23 cellular contexts compared by ENCODE assay signal in genomic region chr22:50535113-50535512, GRCh38. TPM values are rescaled to one million over a fixed set of nuclear protein-coding genes. Genes with fewer than 3 reads are reported as not detected.
A peak's percentile ranks its signal among the peaks of the same experiment; 100 is the strongest.
DNase-seq lines count a peak whose midpoint lies in the region; ATAC-seq and TF ChIP-seq lines count a peak whose summit lies in the region.
"Had no signal": no experiment of that assay in that cellular context is flagged by ENCODE, and none has a peak within 500 bp of the region (broad histone marks: within the 10 kb centered on the region; RNA-seq: fewer than 3 reads in every experiment).

No MANE protein-coding gene starts in this region.

- H2AFZ ChIP-seq in OCI-LY1 (ENCODE audit: low read length): no peak overlapping the region

- peaks cover 2% of the 10 kb centered on the region for H3K9me3 Mint-ChIP-seq in memory B cell
- H3K9me3 Mint-ChIP-seq: CD8-positive, alpha-beta memory T cell; nephron progenitor cell had no signal

- H3K4me3 Mint-ChIP-seq in memory B cell: peak overlapping the region; percentile 41

- peaks cover 34 to 45% (median 42%) of the 10 kb centered on the region in 11 experiments for H3K27me3 ChIP-seq in BLaER1 treated with 17β-estradiol and CSF1 and Interleukin-3, amounts not matched to agents 10 nM and 100 nM
- H3K27me3 ChIP-seq in DOHH2 (ENCODE audit: control insufficient read depth, low read length): no peaks in the 10 kb centered on the region
- no peaks in the 10 kb centered on the region for H3K27me3 ChIP-seq in OCI-LY1 (ENCODE audit: insufficient read depth, low read length)
- no peaks in the 10 kb centered on the region for H3K27me3 ChIP-seq in prostate gland (replicated peaks; ENCODE audit: insufficient read depth)

- no peak overlapping the region for H3K9ac ChIP-seq in BLaER1 treated with 17β-estradiol and CSF1 and Interleukin-3, amounts not matched to agents 10 nM and 100 nM
- no peak overlapping the region for H3K9ac ChIP-seq in OCI-LY1 (ENCODE audit: low read length)

- H3K79me2 ChIP-seq in DOHH2 (ENCODE audit: control insufficient read depth, low read length) (peaks cover 17% of the 10 kb centered on the region), OCI-LY1 (ENCODE audit: insufficient read depth, low read length) (no peaks in the 10 kb centered on the region)

- H3K4me3 ChIP-seq in BLaER1 treated with 17β-estradiol and CSF1 and Interleukin-3, amounts not matched to agents 10 nM and 100 nM: no peak overlapping the region
- H3K4me3 ChIP-seq in DOHH2 (ENCODE audit: low read length) (peak overlapping the region; percentile 54), OCI-LY1 (ENCODE audit: low read depth, low read length, poor library complexity, severe bottlenecking) (no peak overlapping the region), prostate gland (no peak overlapping the region)
- H3K4me3 ChIP-seq: sigmoid colon had no signal

- no peaks in the 10 kb centered on the region for H3K27me3 Mint-ChIP-seq in memory B cell

- H3K36me3 Mint-ChIP-seq in memory B cell: peaks cover 2% of the 10 kb centered on the region

- WGBS in prostate gland: 90% methylated on average over 8 of the region's 8 CpGs

- peaks cover 28 to 69% (median 48%) of the 10 kb centered on the region in 10 experiments for H3K4me1 ChIP-seq in BLaER1 treated with 17β-estradiol and CSF1 and Interleukin-3, amounts not matched to agents 10 nM and 100 nM
- peaks cover 88% of the 10 kb centered on the region for H3K4me1 ChIP-seq in DOHH2 (ENCODE audit: control insufficient read depth, low read length)
- peaks cover 64% of the 10 kb centered on the region for H3K4me1 ChIP-seq in OCI-LY1 (ENCODE audit: insufficient read depth, low read length, severe bottlenecking)
- H3K4me1 ChIP-seq in prostate gland (replicated peaks): peaks cover 8% of the 10 kb centered on the region

- no peak for TF ChIP-seq POLR2A in prostate gland (IDR thresholded peaks at IDR 0.05)

- H4K20me1 ChIP-seq in BLaER1 treated with 17β-estradiol and CSF1 and Interleukin-3, amounts not matched to agents 10 nM and 100 nM: peaks cover 0 to 12% (median 0%) of the 10 kb centered on the region in 11 experiments; a peak in 4 of 22 replicates
- no peaks in the 10 kb centered on the region for H4K20me1 ChIP-seq in DOHH2 (ENCODE audit: control insufficient read depth, insufficient read depth, low read depth, low read length)
- no peaks in the 10 kb centered on the region for H4K20me1 ChIP-seq in OCI-LY1 (ENCODE audit: insufficient read depth, low read length)

- H3K27ac Mint-ChIP-seq in memory B cell: peak overlapping the region; percentile 98

- DNase-seq in memory B cell (ENCODE audit: low spot score in 2 of 2) (no peak), prostate gland (ENCODE audit: low spot score) (no peak)
- DNase-seq: activated naive CD4-positive, alpha-beta T cell treated with anti-CD3 and anti-CD28 coated beads, Interleukin-2, amount 50 U/mL, for 16 hours; DMS53; GF-D8; midbrain; NCI-H2107; NCI-H510A; nephron progenitor cell; sigmoid colon had no signal

- H3K4me1 Mint-ChIP-seq in memory B cell: peaks cover 29% of the 10 kb centered on the region

- H3K9me3 ChIP-seq in BLaER1 treated with 17β-estradiol and CSF1 and Interleukin-3, amounts not matched to agents 10 nM and 100 nM (replicated peaks in 1 of 11): peaks cover 5 to 83% (median 38%) of the 10 kb centered on the region in 11 experiments; a peak in 20 of 22 replicates
- H3K9me3 ChIP-seq in DOHH2 (ENCODE audit: control insufficient read depth, insufficient read depth, low read length) (no peaks in the 10 kb centered on the region), OCI-LY1 (ENCODE audit: low read length) (no peaks in the 10 kb centered on the region), prostate gland (no peaks in the 10 kb centered on the region)
- H3K9me3 ChIP-seq: sigmoid colon had no signal

- H3K4me2 ChIP-seq in BLaER1 treated with 17β-estradiol and CSF1 and Interleukin-3, amounts not matched to agents 10 nM and 100 nM: peak overlapping the region in 6 of 11 experiments; percentile 1 to 37 (median 19); a peak in 8 of 22 replicates
- H3K4me2 ChIP-seq in DOHH2 (ENCODE audit: low read length) (peak overlapping the region; percentile 76), OCI-LY1 (ENCODE audit: low read length) (peak overlapping the region; percentile 45; the same call in 1 of the 2 replicates)

- intact Hi-C loops in prostate gland (cut with DNase I): no loop called here

- H3F3A ChIP-seq in DOHH2 (ENCODE audit: control insufficient read depth, insufficient read depth): peaks cover 47% of the 10 kb centered on the region
- peaks cover 6% of the 10 kb centered on the region; the same call in 1 of the 2 replicates for H3F3A ChIP-seq in OCI-LY1 (ENCODE audit: insufficient read depth, low read length)

- H3K27ac ChIP-seq in BLaER1 treated with 17β-estradiol and CSF1 and Interleukin-3, amounts not matched to agents 10 nM and 100 nM: peak overlapping the region in 1 of 11 experiments; percentile 24; a peak in 2 of 22 replicates
- H3K27ac ChIP-seq in DOHH2 (ENCODE audit: low read depth, low read length) (peak overlapping the region; percentile 97), OCI-LY1 (ENCODE audit: low read depth, low read length, poor library complexity, severe bottlenecking) (peak overlapping the region; percentile 85), prostate gland (no peak overlapping the region)
- H3K27ac ChIP-seq: epithelial cell of prostate had no signal

- H3K9me2 ChIP-seq in DOHH2 (replicated peaks; ENCODE audit: control insufficient read depth, low read length): no peaks in the 10 kb centered on the region
- no peaks in the 10 kb centered on the region for H3K9me2 ChIP-seq in OCI-LY1 (ENCODE audit: low read depth, low read length)

- no peak for ATAC-seq in memory B cell (ENCODE audit: low read depth)
- no peak for ATAC-seq in GM18517 (IDR thresholded peaks at IDR 0.05; ENCODE audit: unreplicated experiment)
- no peak for ATAC-seq in HG03097 (IDR thresholded peaks at IDR 0.05; ENCODE audit: low FRiP score, unreplicated experiment)
- ATAC-seq: activated CD4-positive, CD25-positive, alpha-beta regulatory T cell treated with anti-CD3 and anti-CD28 coated beads, Interleukin-2, amount 50 U/mL, for 24 hours; HepG2; SK-N-SH treated with all-trans-retinoic acid at 6 μM for 48 hours had no signal

- TF ChIP-seq CTCF in DOHH2 (IDR thresholded peaks at IDR 0.05; ENCODE audit: low read depth, low read length, poor library complexity, severe bottlenecking) (no peak), OCI-LY1 (IDR thresholded peaks at IDR 0.05; ENCODE audit: low read length) (no peak), prostate gland (IDR thresholded peaks at IDR 0.05) (no peak)

- H3K36me3 ChIP-seq in BLaER1 treated with 17β-estradiol and CSF1 and Interleukin-3, amounts not matched to agents 10 nM and 100 nM: peaks cover 0 to 18% (median 0%) of the 10 kb centered on the region in 11 experiments; a peak in 3 of 22 replicates
- H3K36me3 ChIP-seq in DOHH2 (ENCODE audit: control insufficient read depth, low read length) (peaks cover 2% of the 10 kb centered on the region; the same call in 1 of the 2 replicates), OCI-LY1 (ENCODE audit: insufficient read depth, low read length) (no peaks in the 10 kb centered on the region), prostate gland (no peaks in the 10 kb centered on the region)
- H3K36me3 ChIP-seq: sigmoid colon had no signal

RNA-seq across cellular contexts. Expression of gene TYMP, which starts 5.3 kb away (rescaled TPM):
- 10 to 100 TPM; 35.8 to 42.8 TPM for total RNA-seq in prostate gland

RNA-seq across cellular contexts. Expression of gene SCO2, which starts 9.7 kb away (rescaled TPM):
- 1 to 10 TPM; 1.5 to 8.3 TPM for total RNA-seq in prostate gland

RNA-seq across cellular contexts. Expression of gene KLHDC7B, which starts 10.6 kb away (rescaled TPM):
- under 1 TPM in 1 of 2 donors, not detected in 1; 0.62 TPM for total RNA-seq in prostate gland
- total RNA-seq: fibroblast of villous mesenchyme, HepG2, RPMI7951, sigmoid colon had no signal

RNA-seq across cellular contexts. Expression of gene NCAPH2, which starts 27.1 kb away (rescaled TPM):
- total RNA-seq in prostate gland: 10 to 100 TPM; 43.7 to 59.6 TPM

RNA-seq across cellular contexts. Expression of gene SYCE3, which starts 27.6 kb away (rescaled TPM):
- total RNA-seq in prostate gland: 10 to 100 TPM in 1 of 2 donors, not detected in 1; 10.2 TPM
- total RNA-seq: activated CD8-positive, alpha-beta memory T cell treated with anti-CD3 and anti-CD28 coated beads for 36 hours; CD8-positive, alpha-beta memory T cell; fibroblast of villous mesenchyme; HepG2; RPMI7951; sigmoid colon had no signal

Comparison
In these comparisons a context has a peak if more than half of its experiments do, and no peak if none do; other contexts are left out.
1. H3K27ac ChIP-seq: peak in DOHH2 (single experiment) and OCI-LY1 (single experiment); none in prostate gland (0 of 2).
2. H3K4me2 ChIP-seq: peak in every context shown above with its lines; median percentile 76 in DOHH2; 45 in OCI-LY1; 19 in BLaER1 treated with 17β-estradiol and CSF1 and Interleukin-3, amounts not matched to agents 10 nM and 100 nM.